ENCODE assay signal across 3 cellular contexts in genomic region chr15:27967541-27967940, GRCh38.
"Had no signal": no experiment of that assay in that cellular context is flagged by ENCODE, and none has a peak within 500 bp of the region (broad histone marks: within the 10 kb centered on the region; RNA-seq: fewer than 3 reads in every experiment).

No MANE protein-coding gene starts in this region.

- ATAC-seq: GM12878 had no signal

- DNase-seq: GDM1, GF-D8 had no signal

- H3K4me3 ChIP-seq: GM12878 had no signal
